In genomic region chr19:16198363-16198636, GRCh38 we compare ENCODE assay signal across 8 cellular contexts. TPM values are rescaled to one million over a fixed set of nuclear protein-coding genes. Genes with fewer than 3 reads are reported as not detected.
DNase-seq lines count a peak whose midpoint lies in the region; ATAC-seq, FAIRE-seq and TF ChIP-seq lines count a peak whose summit lies in the region.

No MANE protein-coding gene starts in this region.

- peak overlapping the region; percentile 95 for H3K27ac ChIP-seq in Panc1 (ENCODE audit: low read length)
- peak overlapping the region; percentile 50 for H3K27ac ChIP-seq in parathyroid adenoma

- H3K9me3 ChIP-seq in Panc1 (ENCODE audit: control insufficient read depth, insufficient read depth, low read depth, low read length) (no peaks in the 10 kb centered on the region), parathyroid adenoma (ENCODE audit: control insufficient read depth, low read length) (no peaks in the 10 kb centered on the region)

- H2AFZ ChIP-seq in parathyroid adenoma, result peak overlapping the region; percentile 100

- H3K79me2 ChIP-seq in parathyroid adenoma, result peaks cover 13% of the 10 kb centered on the region

- H3K36me3 ChIP-seq in Panc1 (ENCODE audit: control insufficient read depth, insufficient read depth, low read length) (no peaks in the 10 kb centered on the region; the same call in 1 of the 2 replicates), parathyroid adenoma (ENCODE audit: control insufficient read depth, insufficient read depth, low read length) (no peaks in the 10 kb centered on the region)

- no peak for TF ChIP-seq CTCF in Panc1 (IDR thresholded peaks at IDR 0.05)
- TF ChIP-seq CTCF in parathyroid adenoma (IDR thresholded peaks at IDR 0.05), result no peak

- peak overlapping the region; percentile 89 for H3K4me2 ChIP-seq in parathyroid adenoma (ENCODE audit: low read length)

- peak overlapping the region; percentile 3 for H3K9ac ChIP-seq in parathyroid adenoma

- no peak for TF ChIP-seq POLR2A in GM12891 (IDR thresholded peaks at IDR 0.05; ENCODE audit: low read depth, low read length)

- FAIRE-seq in GM12891 (lab: Jason Lieb, UNC), result no peak

- ATAC-seq in GM21447 (IDR thresholded peaks at IDR 0.05; ENCODE audit: unreplicated experiment) (peak; percentile 12), Panc1 (peak; percentile 7), esophagus mucosa (peak; percentile 1), HG03442 (IDR thresholded peaks at IDR 0.05; ENCODE audit: unreplicated experiment) (no peak)

- H3K27me3 ChIP-seq in Panc1 (ENCODE audit: control insufficient read depth, insufficient read depth, low read length) (no peaks in the 10 kb centered on the region), parathyroid adenoma (ENCODE audit: control insufficient read depth, insufficient read depth, low read length) (no peaks in the 10 kb centered on the region)

- H3K4me1 ChIP-seq in Panc1 (ENCODE audit: control insufficient read depth, insufficient read depth, low read length) (peaks cover 10% of the 10 kb centered on the region; the same call in 1 of the 2 replicates), parathyroid adenoma (peaks cover 14% of the 10 kb centered on the region)

- BruUV-seq in Panc1 (replicated peaks; lab: Mats Ljungman, UMichigan), result no TSS peak

- intact Hi-C loops in Panc1 (cut with micrococcal nuclease; ENCODE audit: unreplicated experiment), result no loop called here

- no peak for DNase-seq in Panc1 (ENCODE audit: low read depth, low spot score)
- DNase-seq in RKO (ENCODE audit: low spot score), result no peak
- DNase-seq in NCI-H2029 treated with DMSO at 0.1 percent for 48 hours (lab: John Stamatoyannopoulos, UW), result no peak
- no peak for DNase-seq in GM12891 (ENCODE audit: insufficient read length, low spot score)

- POLR2A ChIA-PET in Panc1 (lab: Charles Lee), result interaction anchor here (0.6 kb wide), 1 partner anchor 1188 kb away, joined by 6 read pairs; a partner anchor contains a TSS

- peak overlapping the region; percentile 89 to 96 for H3K4me3 ChIP-seq in Panc1 (ENCODE audit: low read depth in 2 of 2, low read length in 2 of 2)
- peak overlapping the region; percentile 96 for H3K4me3 ChIP-seq in parathyroid adenoma (ENCODE audit: low read depth, low read length)

- CTCF ChIA-PET in Panc1 (lab: Charles Lee), result no interaction called here

- in situ Hi-C loops in Panc1 (cut with HindIII; ENCODE audit: low pct_unique_long_range_greater_than_20kb, low sequenced_read_pairs), result no loop called here

TF ChIP-seq in GM12891, 5 proteins besides CTCF, POLR2A, EP300 and RAD21:
- TF ChIP-seq TAF1 (IDR thresholded peaks at IDR 0.05; ENCODE audit: low read depth, low read length) (no peak), POLR2AphosphoS5 (IDR thresholded peaks at IDR 0.05; ENCODE audit: low read depth, low read length) (no peak), PAX5 (IDR thresholded peaks at IDR 0.05; ENCODE audit: insufficient read depth, low read length, severe bottlenecking) (no peak), POU2F2 (IDR thresholded peaks at IDR 0.05; ENCODE audit: low read depth, low read length) (no peak), SPI1 (IDR thresholded peaks at IDR 0.05; ENCODE audit: low read depth, low read length) (no peak)

RNA-seq across cellular contexts. Expression of gene AP1M1, which starts 0.6 kb away (rescaled TPM):
- total RNA-seq in Panc1 (2021; ENCODE audit: unreplicated experiment) (88.7 TPM), esophagus mucosa (37.7 TPM)
- polyA plus RNA-seq in Panc1 (2012; ENCODE audit: insufficient read length), result 122 TPM
- polyA plus RNA-seq in GM12891 (2012; ENCODE audit: low read depth, missing spikeins), result 49.4 TPM

RNA-seq across cellular contexts. Expression of gene FAM32A, which starts 13.1 kb away (rescaled TPM):
- total RNA-seq in Panc1 (2021; ENCODE audit: unreplicated experiment), result 44.6 TPM
- polyA plus RNA-seq in Panc1 (2012; ENCODE audit: insufficient read length), result 57.8 TPM
- 40.4 TPM for total RNA-seq in esophagus mucosa
- 51.4 TPM for polyA plus RNA-seq in GM12891 (2012; ENCODE audit: low read depth, missing spikeins)

RNA-seq across cellular contexts. Expression of gene CIB3, which starts 25.0 kb away (rescaled TPM):
- total RNA-seq in Panc1 (2021; ENCODE audit: unreplicated experiment) (not detected), esophagus mucosa (not detected)
- polyA plus RNA-seq in Panc1 (2012; ENCODE audit: insufficient read length), result not detected
- polyA plus RNA-seq in GM12891 (2012; ENCODE audit: low read depth, missing spikeins), result not detected

RNA-seq across cellular contexts. Expression of gene HSH2D, which starts 54.8 kb away (rescaled TPM):
- total RNA-seq in Panc1 (2021; ENCODE audit: unreplicated experiment) (not detected), esophagus mucosa (1.3 TPM)
- polyA plus RNA-seq in Panc1 (2012; ENCODE audit: insufficient read length), result not detected
- polyA plus RNA-seq in GM12891 (2012; ENCODE audit: low read depth, missing spikeins), result 75.2 TPM
